Comparison of ENCODE assay signal across 18 cellular contexts in genomic region chr6:144879436-144879835, GRCh38.
DNase-seq lines count a peak whose midpoint lies in the region; ATAC-seq, FAIRE-seq and TF ChIP-seq lines count a peak whose summit lies in the region.
"Had no signal": no experiment of that assay in that cellular context is flagged by ENCODE, and none has a peak within 500 bp of the region (broad histone marks: within the 10 kb centered on the region; RNA-seq: fewer than 3 reads in every experiment).

No MANE protein-coding gene starts in this region.

- H3K4me3 ChIP-seq in A549 (no peak overlapping the region), HCT116 (replicated peaks in 1 of 2; ENCODE audit: low read depth in 1 of 2, low read length in 2 of 2) (no peak overlapping the region), PC-9 (no peak overlapping the region), fibroblast of villous mesenchyme (ENCODE audit: low read depth, low read length) (no peak overlapping the region), left ventricle myocardium inferior (no peak overlapping the region), esophagus muscularis mucosa (no peak overlapping the region)
- H3K4me3 ChIP-seq: Peyer's patch had no signal

- no peaks in the 10 kb centered on the region for H3K27me3 ChIP-seq in HCT116 (ENCODE audit: insufficient read depth, low read length)
- H3K27me3 ChIP-seq in PC-9 (ENCODE audit: insufficient read depth, low read depth): no peaks in the 10 kb centered on the region
- peaks cover 10% of the 10 kb centered on the region for H3K27me3 ChIP-seq in left ventricle myocardium inferior (ENCODE audit: low read depth)
- no peaks in the 10 kb centered on the region for H3K27me3 ChIP-seq in esophagus muscularis mucosa
- H3K27me3 ChIP-seq: Peyer's patch had no signal

- no peak overlapping the region for H3K9ac ChIP-seq in HCT116 (ENCODE audit: low read length)
- H3K9ac ChIP-seq: SK-N-SH had no signal

- H3K27ac ChIP-seq in A549: no peak overlapping the region
- H3K27ac ChIP-seq in HCT116 (ENCODE audit: low read depth, low read length): peak overlapping the region; percentile 8; the same call in 1 of the 2 replicates
- peak overlapping the region; percentile 65 for H3K27ac ChIP-seq in PC-9
- H3K27ac ChIP-seq in left ventricle myocardium inferior (replicated peaks): no peak overlapping the region
- no peak overlapping the region for H3K27ac ChIP-seq in esophagus muscularis mucosa (replicated peaks in 1 of 4)
- H3K27ac ChIP-seq: Peyer's patch had no signal

- intact Hi-C loops in HCT116 (cut with micrococcal nuclease): no loop called here
- intact Hi-C loops in PC-9 (cut with micrococcal nuclease; ENCODE audit: unreplicated experiment): no loop called here
- intact Hi-C loops in left ventricle myocardium inferior (cut with micrococcal nuclease): no loop called here
- intact Hi-C loops in esophagus muscularis mucosa (cut with DNase I): no loop called here

- H3K9me3 ChIP-seq in A549: no peaks in the 10 kb centered on the region
- H3K9me3 ChIP-seq in HCT116 (ENCODE audit: control insufficient read depth in 1 of 2, insufficient read depth in 1 of 2, low read depth in 1 of 2, low read length in 2 of 2): no peaks in the 10 kb centered on the region
- H3K9me3 ChIP-seq in PC-9 (ENCODE audit: insufficient read depth, low read depth): no peaks in the 10 kb centered on the region; the same call in 1 of the 2 replicates
- peaks cover 3% of the 10 kb centered on the region for H3K9me3 ChIP-seq in left ventricle myocardium inferior (replicated peaks)
- H3K9me3 ChIP-seq in esophagus muscularis mucosa: no peaks in the 10 kb centered on the region
- H3K9me3 ChIP-seq: Peyer's patch, SK-N-SH had no signal

- BruUV-seq in HCT116 (replicated peaks; lab: Mats Ljungman, UMichigan) (no TSS peak), PC-9 (replicated peaks; lab: Mats Ljungman, UMichigan) (no TSS peak)

- WGBS in A549 (ENCODE audit: missing lambda C conversion rate): 65% methylated on average over 3 of the region's 3 CpGs
- WGBS in esophagus muscularis mucosa: 83% methylated on average over 3 of the region's 3 CpGs

- TF ChIP-seq EP300 in A549 (IDR thresholded peaks at IDR 0.05) (no peak), esophagus muscularis mucosa (IDR thresholded peaks at IDR 0.05) (no peak)

- H2AFZ ChIP-seq in HCT116 (ENCODE audit: low read depth, low read length, poor library complexity, severe bottlenecking) (no peak overlapping the region), PC-9 (no peak overlapping the region)

- ATAC-seq in A549: no peak; a peak in 1 of 6 replicates
- ATAC-seq in HCT116: no peak
- ATAC-seq in HG02973 (IDR thresholded peaks at IDR 0.05; ENCODE audit: unreplicated experiment): no peak

- POLR2A ChIA-PET in A549 (lab: Yijun Ruan, JAX): no interaction called here
- POLR2A ChIA-PET in HCT116 (lab: Charles Lee): no interaction called here
- POLR2A ChIA-PET in PC-9 (lab: Charles Lee; ENCODE audit: unreplicated experiment): no interaction called here

- CTCF ChIA-PET in A549 (lab: Yijun Ruan, JAX) (no interaction called here), HCT116 (lab: Charles Lee) (no interaction called here), PC-9 (lab: Charles Lee) (no interaction called here)

- no peaks in the 10 kb centered on the region for H3K79me2 ChIP-seq in HCT116 (ENCODE audit: insufficient read depth, low read length)
- H3K79me2 ChIP-seq in PC-9 (ENCODE audit: low read depth): no peaks in the 10 kb centered on the region

- TF ChIP-seq POLR2A in A549 (IDR thresholded peaks at IDR 0.05; ENCODE audit: low read length) (no peak), HCT116 (IDR thresholded peaks at IDR 0.05; ENCODE audit: borderline replicate concordance, extremely low read depth, insufficient read depth, insufficient read length) (no peak), esophagus muscularis mucosa (IDR thresholded peaks at IDR 0.05; ENCODE audit: low read depth) (no peak)

- TF ChIP-seq RAD21 in A549 (conservative IDR thresholded peaks at IDR 0.05 in 1 of 2, IDR thresholded peaks at IDR 0.05 in 1 of 2) (no peak), HCT116 (IDR thresholded peaks at IDR 0.05; ENCODE audit: low read depth) (no peak)

- H3K36me3 ChIP-seq in HCT116 (ENCODE audit: control insufficient read depth in 1 of 2, insufficient read depth in 2 of 2, low read length in 2 of 2) (peaks cover 0 to 10% of the 10 kb centered on the region in 2 experiments; a peak in 2 of 4 replicates), PC-9 (ENCODE audit: low read depth) (no peaks in the 10 kb centered on the region), left ventricle myocardium inferior (no peaks in the 10 kb centered on the region), esophagus muscularis mucosa (no peaks in the 10 kb centered on the region)
- H3K36me3 ChIP-seq: Peyer's patch had no signal

- H3K9me2 ChIP-seq in HCT116 (ENCODE audit: insufficient read depth): no peaks in the 10 kb centered on the region
- H3K9me2 ChIP-seq in PC-9 (ENCODE audit: insufficient read depth): no peaks in the 10 kb centered on the region
- H3K9me2 ChIP-seq: SK-N-SH had no signal

- 0 out of 3 replicates have a peak, but pooled peaks cover 8% of the 10 kb centered on the region for H3K4me1 ChIP-seq in A549
- peaks cover 4 to 25% of the 10 kb centered on the region in 2 experiments; a peak in 3 of 4 replicates for H3K4me1 ChIP-seq in HCT116 (ENCODE audit: control insufficient read depth in 1 of 2, insufficient read depth in 2 of 2, low read length in 2 of 2)
- peaks cover 9% of the 10 kb centered on the region; the same call in 1 of the 2 replicates for H3K4me1 ChIP-seq in PC-9 (replicated peaks; ENCODE audit: insufficient read depth)
- H3K4me1 ChIP-seq in left ventricle myocardium inferior: no peaks in the 10 kb centered on the region
- H3K4me1 ChIP-seq in esophagus muscularis mucosa: peaks cover 0 to under 1% (median 0%) of the 10 kb centered on the region in 4 donors
- H3K4me1 ChIP-seq: Peyer's patch had no signal

- RAD21 ChIA-PET in HCT116 (lab: Charles Lee; ENCODE audit: low non-redundant PET in 1 of 2, low total read pairs in 2 of 2, uncharacterized antibody in 2 of 2, unreplicated experiment in 2 of 2): no interaction called here

- TF ChIP-seq CTCF in A549 (IDR thresholded peaks at IDR 0.05): no peak
- no peak for TF ChIP-seq CTCF in HCT116 (IDR thresholded peaks at IDR 0.05 in 2 of 3, conservative IDR thresholded peaks at IDR 0.05 in 1 of 3; ENCODE audit: borderline replicate concordance in 1 of 3, insufficient read depth in 1 of 3, low read depth in 2 of 3, low read length in 2 of 3)
- TF ChIP-seq CTCF in PC-9 (conservative IDR thresholded peaks at IDR 0.05): no peak
- TF ChIP-seq CTCF in fibroblast of villous mesenchyme (IDR thresholded peaks at IDR 0.05; ENCODE audit: insufficient read depth, low read depth, low read length): no peak
- TF ChIP-seq CTCF in left ventricle myocardium inferior (IDR thresholded peaks at IDR 0.05; ENCODE audit: borderline replicate concordance): no peak
- no peak for TF ChIP-seq CTCF in esophagus muscularis mucosa (IDR thresholded peaks at IDR 0.05)

- H4K20me1 ChIP-seq in HCT116 (ENCODE audit: insufficient read depth) (no peaks in the 10 kb centered on the region), PC-9 (ENCODE audit: insufficient read depth) (no peaks in the 10 kb centered on the region)

- H3K4me2 ChIP-seq in A549: no peak overlapping the region
- H3K4me2 ChIP-seq in HCT116 (ENCODE audit: low read length): 0 out of 2 replicates have a peak overlapping the region, but pooled peaks have one; percentile 2
- H3K4me2 ChIP-seq in PC-9: no peak overlapping the region
- H3K4me2 ChIP-seq: SK-N-SH had no signal

- peak in 1 of 2 experiments; percentile 11 for DNase-seq in A549 (ENCODE audit: low read depth in 1 of 2, low spot score in 1 of 2)
- no peak for DNase-seq in HCT116 (ENCODE audit: low read depth, low spot score)
- DNase-seq in PC-9: peak in 1 of 2 experiments; percentile 80
- DNase-seq in fibroblast of villous mesenchyme (ENCODE audit: low read depth): peak; percentile 7
- DNase-seq in glomerular visceral epithelial cell (ENCODE audit: extremely low spot score): no peak
- DNase-seq in left ventricle myocardium inferior: no peak
- no peak for DNase-seq in esophagus muscularis mucosa (ENCODE audit: extremely low spot score)
- DNase-seq: COR-L47, DMS153, H7, NCI-H1436, NCI-H2029 treated with DMSO at 0.1 percent for 48 hours, NCI-H510A treated with DMSO at 0.1 percent for 48 hours, Peyer's patch, Right ventricle myocardium superior had no signal

- FAIRE-seq in A549 (lab: Jason Lieb, UNC): no peak
- FAIRE-seq: HTR-8/SVneo had no signal

- peaks cover 7% of the 10 kb centered on the region for H3F3A ChIP-seq in PC-9 (ENCODE audit: insufficient read depth, low read depth)

TF ChIP-seq in A549, 52 proteins besides CTCF, POLR2A, EP300 and RAD21:
- TF ChIP-seq KDM5A (IDR thresholded peaks at IDR 0.05) (no peak), SMC3 (IDR thresholded peaks at IDR 0.05) (no peak), FOSL2 (IDR thresholded peaks at IDR 0.05) (no peak), FOSL2 (CRISPR knock-in tag; IDR thresholded peaks at IDR 0.05) (peak; percentile 42; the same call in 1 of the 2 replicates)
TF ChIP-seq in A549: peak in this region for 1.

TF ChIP-seq in HCT116, 20 proteins besides CTCF, POLR2A, EP300 and RAD21:
- TF ChIP-seq ZNF274 (IDR thresholded peaks at IDR 0.05; ENCODE audit: low read depth, low read length): no peak
- TF ChIP-seq EZH2 (IDR thresholded peaks at IDR 0.05): no peak
- no peak for TF ChIP-seq SRF (IDR thresholded peaks at IDR 0.05; ENCODE audit: low read depth)
- 0 out of 2 replicates have a peak, but pooled peaks have one; percentile 10 for TF ChIP-seq JUND (IDR thresholded peaks at IDR 0.05)
- TF ChIP-seq SIN3A (IDR thresholded peaks at IDR 0.05; ENCODE audit: low read depth): no peak
- no peak for TF ChIP-seq CEBPB (IDR thresholded peaks at IDR 0.05; ENCODE audit: low read depth)
- TF ChIP-seq FOSL1 (IDR thresholded peaks at IDR 0.05; ENCODE audit: low read depth): no peak
- TF ChIP-seq ELF1 (IDR thresholded peaks at IDR 0.05; ENCODE audit: borderline replicate concordance, low read depth): no peak

Comparison
In these comparisons a context has a peak if more than half of its experiments do, and no peak if none do; other contexts are left out.
1. H3K27ac ChIP-seq: peak in HCT116 (single experiment) and PC-9 (single experiment); none in A549 (0 of 2), left ventricle myocardium inferior (single experiment) and esophagus muscularis mucosa (0 of 4).